ENCODE assay signal across 8 cellular contexts in genomic region chr2:197705143-197705911, GRCh38. TPM values are rescaled to one million over a fixed set of nuclear protein-coding genes. Genes with fewer than 3 reads are reported as not detected.
DNase-seq lines count a peak whose midpoint lies in the region; ATAC-seq and TF ChIP-seq lines count a peak whose summit lies in the region.

MARS2 (plus strand) TSS chr2:197705369; CDS start chr2:197705406, 37 bp downstream.

- H3K9me3 Mint-ChIP-seq in activated naive CD8-positive, alpha-beta T cell (ENCODE audit: low read depth): no peaks in the 10 kb centered on the region
- H3K9me3 Mint-ChIP-seq in glutamatergic neuron (ENCODE audit: unreplicated experiment) (no peaks in the 10 kb centered on the region), osteocyte (ENCODE audit: unreplicated experiment) (no peaks in the 10 kb centered on the region)

- H3K4me3 Mint-ChIP-seq in activated naive CD8-positive, alpha-beta T cell: peak within 1 kb of the TSS; percentile 93
- H3K4me3 Mint-ChIP-seq in glutamatergic neuron (ENCODE audit: unreplicated experiment) (peak within 1 kb of the TSS; percentile 91), osteocyte (ENCODE audit: unreplicated experiment) (peak within 1 kb of the TSS; percentile 84)

- intact Hi-C loops in thyroid gland (cut with DNase I): no loop called here

- TF ChIP-seq POLR2A in GM10847 (IDR thresholded peaks at IDR 0.05; ENCODE audit: extremely low read depth, insufficient read length): peak; percentile 91
- TF ChIP-seq POLR2A in thyroid gland (IDR thresholded peaks at IDR 0.05): peak in 1 of 2 donors; percentile 73

- no peaks in the 10 kb centered on the region for H3K9me3 ChIP-seq in thyroid gland

- TF ChIP-seq CTCF in glutamatergic neuron (IDR thresholded peaks at IDR 0.05; ENCODE audit: partially characterized antibody, unreplicated experiment) (no peak), osteocyte (IDR thresholded peaks at IDR 0.05) (no peak), thyroid gland (IDR thresholded peaks at IDR 0.05) (no peak)

- no peaks in the 10 kb centered on the region for H3K27me3 ChIP-seq in thyroid gland

- H3K4me3 ChIP-seq in thyroid gland (replicated peaks in 1 of 3): peak within 1 kb of the TSS; percentile 49 to 89 (median 81)

- ATAC-seq in HG02623 (IDR thresholded peaks at IDR 0.05; ENCODE audit: unreplicated experiment): peak; percentile 85

- DNase-seq in NCI-H1092 treated with DMSO at 0.1 percent for 48 hours (lab: John Stamatoyannopoulos, UW): peak; percentile 82
- peak; percentile 84 for DNase-seq in SKM-1 treated with dmso at 0.1 percent for 144 hours (lab: John Stamatoyannopoulos, UW; ENCODE audit: unreplicated experiment)
- peak; percentile 95 for DNase-seq in glutamatergic neuron
- DNase-seq in osteocyte (ENCODE audit: extremely low spot score, unreplicated experiment): peak; percentile 97
- DNase-seq in thyroid gland: peak; percentile 93 to 94

- H3K4me1 ChIP-seq in thyroid gland: peaks cover 21 to 24% of the 10 kb centered on the region in 2 donors

- H3K27ac ChIP-seq in thyroid gland: peak within 1 kb of the TSS; percentile 72 to 82 (median 81)

- WGBS in thyroid gland, 2 donors: 0 to 1% methylated on average over 10 to 18 of the region's 85 CpGs

- H3K36me3 Mint-ChIP-seq in activated naive CD8-positive, alpha-beta T cell: peaks cover 26% of the 10 kb centered on the region
- H3K36me3 Mint-ChIP-seq in glutamatergic neuron (ENCODE audit: unreplicated experiment) (no peaks in the 10 kb centered on the region), osteocyte (ENCODE audit: unreplicated experiment) (peaks cover 3% of the 10 kb centered on the region)

- H3K4me1 Mint-ChIP-seq in activated naive CD8-positive, alpha-beta T cell (ENCODE audit: low read depth): peaks cover 36% of the 10 kb centered on the region
- H3K4me1 Mint-ChIP-seq in glutamatergic neuron (ENCODE audit: low read depth, unreplicated experiment) (peaks cover 5% of the 10 kb centered on the region), osteocyte (ENCODE audit: unreplicated experiment) (peaks cover 29% of the 10 kb centered on the region)

- H3K36me3 ChIP-seq in thyroid gland: no peaks in the 10 kb centered on the region

- peak within 1 kb of the TSS; percentile 98 for H3K27ac Mint-ChIP-seq in activated naive CD8-positive, alpha-beta T cell
- H3K27ac Mint-ChIP-seq in glutamatergic neuron (ENCODE audit: unreplicated experiment) (peak within 1 kb of the TSS; percentile 82), osteocyte (ENCODE audit: unreplicated experiment) (peak within 1 kb of the TSS; percentile 84)

- H3K27me3 Mint-ChIP-seq in activated naive CD8-positive, alpha-beta T cell: peaks cover 5% of the 10 kb centered on the region
- peaks cover 2% of the 10 kb centered on the region for H3K27me3 Mint-ChIP-seq in glutamatergic neuron (ENCODE audit: unreplicated experiment)
- H3K27me3 Mint-ChIP-seq in osteocyte (ENCODE audit: unreplicated experiment): no peaks in the 10 kb centered on the region

RNA-seq across cellular contexts. Expression of gene MARS2, which starts in this region (rescaled TPM):
- total RNA-seq in glutamatergic neuron (ENCODE audit: unreplicated experiment): 5.6 TPM
- total RNA-seq in osteocyte: 3.8 and 4.2 TPM in 2 replicates
- total RNA-seq in thyroid gland: 10 to 100 TPM in 1 of 4 donors, 1 to 10 TPM in 3; 4.6 to 10.6 (median 8.0) TPM

Comparison
In these comparisons a context has a peak if more than half of its experiments do, and no peak if none do; other contexts are left out.
1. Peak in every context shown above with its lines: DNase-seq, ATAC-seq, H3K4me3 ChIP-seq and H3K27ac ChIP-seq.